Comparison of ENCODE assay signal across 14 cellular contexts in the genomic region with DNA sequence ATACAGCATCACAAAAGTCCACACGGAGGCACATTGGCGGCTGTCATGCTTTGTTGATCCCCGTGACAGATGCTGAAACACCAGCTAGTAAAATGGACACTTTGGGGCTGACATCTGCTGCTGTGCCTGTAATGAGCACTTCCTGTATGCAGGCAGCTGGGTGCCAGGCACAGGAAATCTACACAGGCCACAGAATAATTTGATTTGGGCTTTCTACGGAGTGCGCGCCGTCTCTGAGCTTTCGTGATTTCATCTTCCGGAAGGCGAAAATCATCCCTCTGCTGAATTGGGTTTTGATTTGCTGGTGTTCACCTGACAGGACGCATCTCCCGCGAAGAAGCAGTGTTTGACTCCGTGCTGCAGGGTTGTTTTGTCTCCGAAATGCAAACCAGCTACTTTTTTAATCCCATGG.
DNase-seq lines count a peak whose midpoint lies in the region; ATAC-seq and TF ChIP-seq lines count a peak whose summit lies in the region.
"Had no signal": no experiment of that assay in that cellular context is flagged by ENCODE, and none has a peak within 500 bp of the region (broad histone marks: within the 10 kb centered on the region; RNA-seq: fewer than 3 reads in every experiment).

No MANE protein-coding gene starts in this region.

- H3K4me2 ChIP-seq in OCI-LY1 (ENCODE audit: low read length) (peak overlapping the region; percentile 45), mesenchymal stem cell (ENCODE audit: low read length, poor library complexity, severe bottlenecking) (no peak overlapping the region)

- H2AFZ ChIP-seq in OCI-LY1 (ENCODE audit: low read length) (no peak overlapping the region), mesenchymal stem cell (ENCODE audit: low read depth, low read length) (no peak overlapping the region)

- no peaks in the 10 kb centered on the region for H3K9me2 ChIP-seq in OCI-LY1 (ENCODE audit: low read depth, low read length)

- 81% methylated on average over 12 of the region's 15 CpGs for WGBS in mesenchymal stem cell

- H3K4ac ChIP-seq in mesenchymal stem cell (ENCODE audit: low read depth in 1 of 2, low read length in 2 of 2), result no peak overlapping the region

- no peak overlapping the region for H2BK120ac ChIP-seq in mesenchymal stem cell (ENCODE audit: low read depth, low read length)

- H3K27me3 ChIP-seq in OCI-LY1 (ENCODE audit: insufficient read depth, low read length) (no peaks in the 10 kb centered on the region), mesenchymal stem cell (ENCODE audit: control insufficient read depth in 1 of 2, insufficient read depth in 1 of 2, low read length in 2 of 2) (peaks cover 0 to 16% of the 10 kb centered on the region in 2 experiments)
- H3K27me3 ChIP-seq: tibial nerve had no signal

- no peak overlapping the region for H2BK5ac ChIP-seq in mesenchymal stem cell (ENCODE audit: low read depth, low read length, poor library complexity, severe bottlenecking)

- ATAC-seq in GM21576 (IDR thresholded peaks at IDR 0.05; ENCODE audit: unreplicated experiment) (peak; percentile 67), HG03045 (IDR thresholded peaks at IDR 0.05; ENCODE audit: unreplicated experiment) (no peak)

- H4K91ac ChIP-seq in mesenchymal stem cell (ENCODE audit: low read length), result peak overlapping the region; percentile 3

- no peaks in the 10 kb centered on the region for H3K79me1 ChIP-seq in mesenchymal stem cell (replicated peaks; ENCODE audit: low read length, poor library complexity, severe bottlenecking)

- H2AK5ac ChIP-seq in mesenchymal stem cell (ENCODE audit: low read length, severe bottlenecking), result no peak overlapping the region

- peaks cover 6% of the 10 kb centered on the region for H3K36me3 ChIP-seq in OCI-LY1 (ENCODE audit: insufficient read depth, low read length)
- no peaks in the 10 kb centered on the region for H3K36me3 ChIP-seq in mesenchymal stem cell (ENCODE audit: control insufficient read depth in 1 of 2, insufficient read depth in 2 of 2, low read depth in 1 of 2, low read length in 2 of 2)
- H3K36me3 ChIP-seq: tibial nerve had no signal

- DNase-seq in NCI-H1436 (lab: John Stamatoyannopoulos, UW) (peak; percentile 52), NCI-H1436 treated with DMSO at 0.1 percent for 48 hours (lab: John Stamatoyannopoulos, UW) (no peak), mesenchymal stem cell (peak; percentile 1), NCI-H2196 treated with DMSO at 0.1 percent for 48 hours (lab: John Stamatoyannopoulos, UW; ENCODE audit: unreplicated experiment) (no peak), H4 (ENCODE audit: low spot score) (no peak)
- DNase-seq: 8988T; amygdala; Karpas-422; NK-92 treated with Interleukin-12 subunit alpha and Interleukin-12 subunit beta, amount 100 ng/mL, for 24 hours had no signal

- H3K9me3 ChIP-seq in OCI-LY1 (ENCODE audit: low read length) (no peaks in the 10 kb centered on the region), mesenchymal stem cell (ENCODE audit: control insufficient read depth, low read length) (no peaks in the 10 kb centered on the region)

- TF ChIP-seq CTCF in OCI-LY1 (IDR thresholded peaks at IDR 0.05; ENCODE audit: low read length), result no peak

- H4K20me1 ChIP-seq in OCI-LY1 (ENCODE audit: insufficient read depth, low read length), result no peaks in the 10 kb centered on the region

- H2BK15ac ChIP-seq in mesenchymal stem cell (ENCODE audit: low read depth, poor library complexity, severe bottlenecking), result no peak overlapping the region

- peak overlapping the region; percentile 56 for H3K27ac ChIP-seq in OCI-LY1 (ENCODE audit: low read depth, low read length, poor library complexity, severe bottlenecking)
- no peak overlapping the region for H3K27ac ChIP-seq in mesenchymal stem cell (ENCODE audit: low read length, poor library complexity, severe bottlenecking)
- H3K27ac ChIP-seq: epithelial cell of prostate, tibial nerve had no signal

- H4K8ac ChIP-seq in mesenchymal stem cell (ENCODE audit: low read length), result peak overlapping the region; percentile 86

- H3K4me1 ChIP-seq in OCI-LY1 (ENCODE audit: insufficient read depth, low read length, severe bottlenecking) (peaks cover 47% of the 10 kb centered on the region), mesenchymal stem cell (ENCODE audit: control insufficient read depth, insufficient read depth, low read depth, low read length) (peaks cover 7% of the 10 kb centered on the region)

- H3F3A ChIP-seq in OCI-LY1 (ENCODE audit: insufficient read depth, low read length), result no peaks in the 10 kb centered on the region

- peak overlapping the region; percentile 9 to 15 for H3K18ac ChIP-seq in mesenchymal stem cell (ENCODE audit: low read depth in 1 of 2, low read length in 2 of 2)

- H3K14ac ChIP-seq in mesenchymal stem cell (ENCODE audit: low read length in 2 of 2), result no peak overlapping the region

- H3K79me2 ChIP-seq in OCI-LY1 (ENCODE audit: insufficient read depth, low read length), result no peaks in the 10 kb centered on the region

- H3K4me3 ChIP-seq in OCI-LY1 (ENCODE audit: low read depth, low read length, poor library complexity, severe bottlenecking) (peak overlapping the region; percentile 13), mesenchymal stem cell (ENCODE audit: insufficient read depth in 1 of 2, low read depth in 1 of 2, low read length in 2 of 2) (no peak overlapping the region)
- H3K4me3 ChIP-seq: tibial nerve had no signal

- H3K9ac ChIP-seq in OCI-LY1 (ENCODE audit: low read length), result peak overlapping the region; percentile 4; the same call in 1 of the 2 replicates
- H3K9ac ChIP-seq in mesenchymal stem cell (ENCODE audit: low read length), result peak overlapping the region; percentile 32

- H3K23ac ChIP-seq in mesenchymal stem cell (ENCODE audit: low read length in 2 of 2), result no peak overlapping the region

- H2BK12ac ChIP-seq in mesenchymal stem cell (ENCODE audit: low read length in 2 of 2), result peak overlapping the region in 1 of 2 experiments; percentile 49

Comparison
In these comparisons a context has a peak if more than half of its experiments do, and no peak if none do; other contexts are left out.
1. DNase-seq: peak in NCI-H1436 (single experiment) and mesenchymal stem cell (single experiment); none in NCI-H1436 treated with DMSO at 0.1 percent for 48 hours (single experiment), NCI-H2196 treated with DMSO at 0.1 percent for 48 hours (single experiment) and H4 (single experiment).